In the genomic region with DNA sequence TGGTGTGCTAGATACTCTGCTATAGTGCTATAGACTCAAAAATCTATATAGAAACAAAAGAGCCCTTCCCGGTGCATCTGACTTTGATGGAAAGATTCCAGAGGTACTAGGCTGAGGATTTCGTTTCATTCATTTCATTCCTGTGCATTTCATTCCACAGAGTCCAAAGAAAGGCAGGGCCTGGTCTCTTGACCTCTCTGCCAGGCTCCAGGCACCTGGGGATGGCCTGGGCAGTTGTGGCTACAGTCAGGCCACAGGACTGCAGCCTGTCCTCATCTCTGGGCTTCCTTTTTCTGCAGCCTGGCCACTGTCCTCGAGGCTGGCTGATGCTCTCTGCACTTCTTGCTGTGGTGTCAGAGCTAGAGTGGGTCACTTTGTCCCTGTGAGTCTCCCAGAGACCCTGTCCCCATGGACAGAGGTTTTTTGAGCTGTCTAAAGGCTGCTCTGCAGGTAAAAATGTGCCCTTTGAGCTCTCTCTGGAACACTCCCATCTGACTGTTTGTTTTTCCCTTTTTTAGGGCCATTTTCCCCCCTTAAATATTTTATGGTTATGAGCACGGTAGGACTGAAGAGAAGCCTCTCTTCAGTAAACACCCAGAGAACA, we compare ENCODE assay signal across 1 cellular context.
TF ChIP-seq lines count a peak whose summit lies in the region.

No MANE protein-coding gene starts in this region.

TF ChIP-seq in HepG2, 621 proteins besides CTCF, POLR2A, EP300 and RAD21 (continues in another document):
- TF ChIP-seq ZNF704 (CRISPR knock-in tag; IDR thresholded peaks at IDR 0.05; ENCODE audit: borderline replicate concordance) (no peak), U2AF2 (IDR thresholded peaks at IDR 0.05; ENCODE audit: low read depth, low read length) (no peak), ZNF296 (CRISPR knock-in tag; conservative IDR thresholded peaks at IDR 0.05) (no peak), PAXIP1 (CRISPR knock-in tag; conservative IDR thresholded peaks at IDR 0.05) (peak; percentile 62), ZBTB7B (CRISPR knock-in tag; IDR thresholded peaks at IDR 0.05) (0 out of 2 replicates have a peak, but pooled peaks have one; percentile 24), CBX2 (IDR thresholded peaks at IDR 0.05; ENCODE audit: low read depth, low read length) (no peak), CBX2 (CRISPR knock-in tag; IDR thresholded peaks at IDR 0.05; ENCODE audit: low read depth) (no peak), NPAS2 (CRISPR knock-in tag; IDR thresholded peaks at IDR 0.05; ENCODE audit: borderline replicate concordance) (no peak), MED8 (CRISPR knock-in tag; IDR thresholded peaks at IDR 0.05; ENCODE audit: insufficient replicate concordance) (no peak), ZSCAN29 (CRISPR knock-in tag; conservative IDR thresholded peaks at IDR 0.05) (no peak), RAD51 (IDR thresholded peaks at IDR 0.05; ENCODE audit: borderline replicate concordance) (no peak), HNF4A (CRISPR knock-in tag; IDR thresholded peaks at IDR 0.05) (peak; percentile 46; the same call in 1 of the 2 replicates), MEIS1 (CRISPR knock-in tag; IDR thresholded peaks at IDR 0.05; ENCODE audit: borderline replicate concordance) (no peak), ZNF512 (CRISPR knock-in tag; IDR thresholded peaks at IDR 0.05) (no peak), ATAD3A (CRISPR knock-in tag; IDR thresholded peaks at IDR 0.05) (no peak), ARID4A (CRISPR knock-in tag; IDR thresholded peaks at IDR 0.05; ENCODE audit: borderline replicate concordance) (no peak), ZNF670 (CRISPR knock-in tag; IDR thresholded peaks at IDR 0.05; ENCODE audit: borderline replicate concordance) (no peak), SALL1 (CRISPR knock-in tag; IDR thresholded peaks at IDR 0.05) (0 out of 2 replicates have a peak, but pooled peaks have one; percentile 14), BORCS8-MEF2B (CRISPR knock-in tag; IDR thresholded peaks at IDR 0.05) (no peak), LCORL (IDR thresholded peaks at IDR 0.05) (no peak), LCORL (CRISPR knock-in tag; IDR thresholded peaks at IDR 0.05) (peak; percentile 60), ISL2 (CRISPR knock-in tag; IDR thresholded peaks at IDR 0.05) (0 out of 2 replicates have a peak, but pooled peaks have one; percentile 25), PRPF4 (IDR thresholded peaks at IDR 0.05; ENCODE audit: low read depth, low read length, poor library complexity, severe bottlenecking) (no peak), ZEB1 (IDR thresholded peaks at IDR 0.05; ENCODE audit: insufficient replicate concordance, low read depth) (peak; percentile 16), ZNF879 (CRISPR knock-in tag; IDR thresholded peaks at IDR 0.05) (no peak), HNF4G (IDR thresholded peaks at IDR 0.05; ENCODE audit: borderline replicate concordance, low read depth, low read length) (peak; percentile 59; the same call in 1 of the 2 replicates), HNF4G (CRISPR knock-in tag; IDR thresholded peaks at IDR 0.05; ENCODE audit: borderline replicate concordance, low read depth) (no peak), TP53 (CRISPR knock-in tag; conservative IDR thresholded peaks at IDR 0.05) (no peak), MED13 (CRISPR knock-in tag; IDR thresholded peaks at IDR 0.05) (no peak)
- TF ChIP-seq, protein P1, sequence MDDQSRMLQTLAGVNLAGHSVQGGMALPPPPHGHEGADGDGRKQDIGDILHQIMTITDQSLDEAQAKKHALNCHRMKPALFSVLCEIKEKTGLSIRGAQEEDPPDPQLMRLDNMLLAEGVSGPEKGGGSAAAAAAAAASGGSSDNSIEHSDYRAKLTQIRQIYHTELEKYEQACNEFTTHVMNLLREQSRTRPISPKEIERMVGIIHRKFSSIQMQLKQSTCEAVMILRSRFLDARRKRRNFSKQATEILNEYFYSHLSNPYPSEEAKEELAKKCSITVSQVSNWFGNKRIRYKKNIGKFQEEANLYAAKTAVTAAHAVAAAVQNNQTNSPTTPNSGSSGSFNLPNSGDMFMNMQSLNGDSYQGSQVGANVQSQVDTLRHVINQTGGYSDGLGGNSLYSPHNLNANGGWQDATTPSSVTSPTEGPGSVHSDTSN (CRISPR knock-in tag; IDR thresholded peaks at IDR 0.05; ENCODE audit: borderline replicate concordance): no peak
- TF ChIP-seq, protein P2, sequence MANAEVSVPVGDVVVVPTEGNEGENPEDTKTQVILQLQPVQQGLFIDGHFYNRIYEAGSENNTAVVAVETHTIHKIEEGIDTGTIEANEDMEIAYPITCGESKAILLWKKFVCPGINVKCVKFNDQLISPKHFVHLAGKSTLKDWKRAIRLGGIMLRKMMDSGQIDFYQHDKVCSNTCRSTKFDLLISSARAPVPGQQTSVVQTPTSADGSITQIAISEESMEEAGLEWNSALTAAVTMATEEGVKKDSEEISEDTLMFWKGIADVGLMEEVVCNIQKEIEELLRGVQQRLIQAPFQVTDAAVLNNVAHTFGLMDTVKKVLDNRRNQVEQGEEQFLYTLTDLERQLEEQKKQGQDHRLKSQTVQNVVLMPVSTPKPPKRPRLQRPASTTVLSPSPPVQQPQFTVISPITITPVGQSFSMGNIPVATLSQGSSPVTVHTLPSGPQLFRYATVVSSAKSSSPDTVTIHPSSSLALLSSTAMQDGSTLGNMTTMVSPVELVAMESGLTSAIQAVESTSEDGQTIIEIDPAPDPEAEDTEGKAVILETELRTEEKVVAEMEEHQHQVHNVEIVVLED (CRISPR knock-in tag; IDR thresholded peaks at IDR 0.05; ENCODE audit: borderline replicate concordance): no peak
- TF ChIP-seq, protein P3, sequence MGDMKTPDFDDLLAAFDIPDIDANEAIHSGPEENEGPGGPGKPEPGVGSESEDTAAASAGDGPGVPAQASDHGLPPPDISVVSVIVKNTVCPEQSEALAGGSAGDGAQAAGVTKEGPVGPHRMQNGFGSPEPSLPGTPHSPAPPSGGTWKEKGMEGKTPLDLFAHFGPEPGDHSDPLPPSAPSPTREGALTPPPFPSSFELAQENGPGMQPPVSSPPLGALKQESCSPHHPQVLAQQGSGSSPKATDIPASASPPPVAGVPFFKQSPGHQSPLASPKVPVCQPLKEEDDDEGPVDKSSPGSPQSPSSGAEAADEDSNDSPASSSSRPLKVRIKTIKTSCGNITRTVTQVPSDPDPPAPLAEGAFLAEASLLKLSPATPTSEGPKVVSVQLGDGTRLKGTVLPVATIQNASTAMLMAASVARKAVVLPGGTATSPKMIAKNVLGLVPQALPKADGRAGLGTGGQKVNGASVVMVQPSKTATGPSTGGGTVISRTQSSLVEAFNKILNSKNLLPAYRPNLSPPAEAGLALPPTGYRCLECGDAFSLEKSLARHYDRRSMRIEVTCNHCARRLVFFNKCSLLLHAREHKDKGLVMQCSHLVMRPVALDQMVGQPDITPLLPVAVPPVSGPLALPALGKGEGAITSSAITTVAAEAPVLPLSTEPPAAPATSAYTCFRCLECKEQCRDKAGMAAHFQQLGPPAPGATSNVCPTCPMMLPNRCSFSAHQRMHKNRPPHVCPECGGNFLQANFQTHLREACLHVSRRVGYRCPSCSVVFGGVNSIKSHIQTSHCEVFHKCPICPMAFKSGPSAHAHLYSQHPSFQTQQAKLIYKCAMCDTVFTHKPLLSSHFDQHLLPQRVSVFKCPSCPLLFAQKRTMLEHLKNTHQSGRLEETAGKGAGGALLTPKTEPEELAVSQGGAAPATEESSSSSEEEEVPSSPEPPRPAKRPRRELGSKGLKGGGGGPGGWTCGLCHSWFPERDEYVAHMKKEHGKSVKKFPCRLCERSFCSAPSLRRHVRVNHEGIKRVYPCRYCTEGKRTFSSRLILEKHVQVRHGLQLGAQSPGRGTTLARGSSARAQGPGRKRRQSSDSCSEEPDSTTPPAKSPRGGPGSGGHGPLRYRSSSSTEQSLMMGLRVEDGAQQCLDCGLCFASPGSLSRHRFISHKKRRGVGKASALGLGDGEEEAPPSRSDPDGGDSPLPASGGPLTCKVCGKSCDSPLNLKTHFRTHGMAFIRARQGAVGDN (CRISPR knock-in tag; IDR thresholded peaks at IDR 0.05): 0 out of 2 replicates have a peak, but pooled peaks have one; percentile 25
- TF ChIP-seq, protein P4, sequence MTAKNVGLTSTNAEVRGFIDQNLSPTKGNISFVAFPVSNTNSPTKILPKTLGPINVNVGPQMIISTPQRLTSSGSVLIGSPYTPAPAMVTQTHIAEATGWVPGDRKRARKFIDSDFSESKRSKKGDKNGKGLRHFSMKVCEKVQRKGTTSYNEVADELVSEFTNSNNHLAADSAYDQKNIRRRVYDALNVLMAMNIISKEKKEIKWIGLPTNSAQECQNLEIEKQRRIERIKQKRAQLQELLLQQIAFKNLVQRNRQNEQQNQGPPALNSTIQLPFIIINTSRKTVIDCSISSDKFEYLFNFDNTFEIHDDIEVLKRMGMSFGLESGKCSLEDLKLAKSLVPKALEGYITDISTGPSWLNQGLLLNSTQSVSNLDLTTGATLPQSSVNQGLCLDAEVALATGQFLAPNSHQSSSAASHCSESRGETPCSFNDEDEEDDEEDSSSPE (CRISPR knock-in tag; IDR thresholded peaks at IDR 0.05): no peak
- TF ChIP-seq, protein P5, sequence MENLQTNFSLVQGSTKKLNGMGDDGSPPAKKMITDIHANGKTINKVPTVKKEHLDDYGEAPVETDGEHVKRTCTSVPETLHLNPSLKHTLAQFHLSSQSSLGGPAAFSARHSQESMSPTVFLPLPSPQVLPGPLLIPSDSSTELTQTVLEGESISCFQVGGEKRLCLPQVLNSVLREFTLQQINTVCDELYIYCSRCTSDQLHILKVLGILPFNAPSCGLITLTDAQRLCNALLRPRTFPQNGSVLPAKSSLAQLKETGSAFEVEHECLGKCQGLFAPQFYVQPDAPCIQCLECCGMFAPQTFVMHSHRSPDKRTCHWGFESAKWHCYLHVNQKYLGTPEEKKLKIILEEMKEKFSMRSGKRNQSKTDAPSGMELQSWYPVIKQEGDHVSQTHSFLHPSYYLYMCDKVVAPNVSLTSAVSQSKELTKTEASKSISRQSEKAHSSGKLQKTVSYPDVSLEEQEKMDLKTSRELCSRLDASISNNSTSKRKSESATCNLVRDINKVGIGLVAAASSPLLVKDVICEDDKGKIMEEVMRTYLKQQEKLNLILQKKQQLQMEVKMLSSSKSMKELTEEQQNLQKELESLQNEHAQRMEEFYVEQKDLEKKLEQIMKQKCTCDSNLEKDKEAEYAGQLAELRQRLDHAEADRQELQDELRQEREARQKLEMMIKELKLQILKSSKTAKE (CRISPR knock-in tag; IDR thresholded peaks at IDR 0.05; ENCODE audit: borderline replicate concordance): no peak
